Comparison of ENCODE assay signal across 1 cellular context in the genomic region with DNA sequence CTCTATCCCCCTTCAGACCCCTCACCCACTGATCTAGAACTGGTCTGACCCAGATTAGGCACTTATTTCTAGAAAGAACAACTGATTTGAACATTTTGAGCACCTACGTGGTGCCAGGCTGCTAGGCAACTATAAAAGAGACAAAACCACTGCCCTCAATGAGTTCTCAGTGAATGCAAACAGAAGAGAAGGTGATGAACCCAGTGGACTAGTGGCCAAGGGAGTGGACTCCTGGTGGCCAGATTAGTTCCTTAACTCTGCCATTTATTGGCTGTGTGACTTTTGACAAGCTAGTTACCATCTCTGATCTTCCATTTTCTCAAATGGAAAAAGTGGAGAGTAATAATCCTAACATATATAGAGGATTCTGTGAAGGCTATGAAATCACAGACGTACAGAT.
TF ChIP-seq lines count a peak whose summit lies in the region.

No MANE protein-coding gene starts in this region.

TF ChIP-seq in H1, 55 proteins besides CTCF, POLR2A, EP300 and RAD21 (continued from another document):
- TF ChIP-seq SIN3A (conservative IDR thresholded peaks at IDR 0.05 in 1 of 2, IDR thresholded peaks at IDR 0.05 in 1 of 2; ENCODE audit: low read depth in 1 of 2, low read length in 2 of 2) (no peak), TCF12 (IDR thresholded peaks at IDR 0.05; ENCODE audit: low read depth, low read length) (no peak), SP2 (IDR thresholded peaks at IDR 0.05; ENCODE audit: low read length) (no peak), EZH2 (IDR thresholded peaks at IDR 0.05; ENCODE audit: low read depth, low read length, severe bottlenecking) (no peak), BRCA1 (IDR thresholded peaks at IDR 0.05; ENCODE audit: low read depth, low read length) (no peak), SUZ12 (IDR thresholded peaks at IDR 0.05; ENCODE audit: low read length) (no peak)
- TF ChIP-seq, protein P1, sequence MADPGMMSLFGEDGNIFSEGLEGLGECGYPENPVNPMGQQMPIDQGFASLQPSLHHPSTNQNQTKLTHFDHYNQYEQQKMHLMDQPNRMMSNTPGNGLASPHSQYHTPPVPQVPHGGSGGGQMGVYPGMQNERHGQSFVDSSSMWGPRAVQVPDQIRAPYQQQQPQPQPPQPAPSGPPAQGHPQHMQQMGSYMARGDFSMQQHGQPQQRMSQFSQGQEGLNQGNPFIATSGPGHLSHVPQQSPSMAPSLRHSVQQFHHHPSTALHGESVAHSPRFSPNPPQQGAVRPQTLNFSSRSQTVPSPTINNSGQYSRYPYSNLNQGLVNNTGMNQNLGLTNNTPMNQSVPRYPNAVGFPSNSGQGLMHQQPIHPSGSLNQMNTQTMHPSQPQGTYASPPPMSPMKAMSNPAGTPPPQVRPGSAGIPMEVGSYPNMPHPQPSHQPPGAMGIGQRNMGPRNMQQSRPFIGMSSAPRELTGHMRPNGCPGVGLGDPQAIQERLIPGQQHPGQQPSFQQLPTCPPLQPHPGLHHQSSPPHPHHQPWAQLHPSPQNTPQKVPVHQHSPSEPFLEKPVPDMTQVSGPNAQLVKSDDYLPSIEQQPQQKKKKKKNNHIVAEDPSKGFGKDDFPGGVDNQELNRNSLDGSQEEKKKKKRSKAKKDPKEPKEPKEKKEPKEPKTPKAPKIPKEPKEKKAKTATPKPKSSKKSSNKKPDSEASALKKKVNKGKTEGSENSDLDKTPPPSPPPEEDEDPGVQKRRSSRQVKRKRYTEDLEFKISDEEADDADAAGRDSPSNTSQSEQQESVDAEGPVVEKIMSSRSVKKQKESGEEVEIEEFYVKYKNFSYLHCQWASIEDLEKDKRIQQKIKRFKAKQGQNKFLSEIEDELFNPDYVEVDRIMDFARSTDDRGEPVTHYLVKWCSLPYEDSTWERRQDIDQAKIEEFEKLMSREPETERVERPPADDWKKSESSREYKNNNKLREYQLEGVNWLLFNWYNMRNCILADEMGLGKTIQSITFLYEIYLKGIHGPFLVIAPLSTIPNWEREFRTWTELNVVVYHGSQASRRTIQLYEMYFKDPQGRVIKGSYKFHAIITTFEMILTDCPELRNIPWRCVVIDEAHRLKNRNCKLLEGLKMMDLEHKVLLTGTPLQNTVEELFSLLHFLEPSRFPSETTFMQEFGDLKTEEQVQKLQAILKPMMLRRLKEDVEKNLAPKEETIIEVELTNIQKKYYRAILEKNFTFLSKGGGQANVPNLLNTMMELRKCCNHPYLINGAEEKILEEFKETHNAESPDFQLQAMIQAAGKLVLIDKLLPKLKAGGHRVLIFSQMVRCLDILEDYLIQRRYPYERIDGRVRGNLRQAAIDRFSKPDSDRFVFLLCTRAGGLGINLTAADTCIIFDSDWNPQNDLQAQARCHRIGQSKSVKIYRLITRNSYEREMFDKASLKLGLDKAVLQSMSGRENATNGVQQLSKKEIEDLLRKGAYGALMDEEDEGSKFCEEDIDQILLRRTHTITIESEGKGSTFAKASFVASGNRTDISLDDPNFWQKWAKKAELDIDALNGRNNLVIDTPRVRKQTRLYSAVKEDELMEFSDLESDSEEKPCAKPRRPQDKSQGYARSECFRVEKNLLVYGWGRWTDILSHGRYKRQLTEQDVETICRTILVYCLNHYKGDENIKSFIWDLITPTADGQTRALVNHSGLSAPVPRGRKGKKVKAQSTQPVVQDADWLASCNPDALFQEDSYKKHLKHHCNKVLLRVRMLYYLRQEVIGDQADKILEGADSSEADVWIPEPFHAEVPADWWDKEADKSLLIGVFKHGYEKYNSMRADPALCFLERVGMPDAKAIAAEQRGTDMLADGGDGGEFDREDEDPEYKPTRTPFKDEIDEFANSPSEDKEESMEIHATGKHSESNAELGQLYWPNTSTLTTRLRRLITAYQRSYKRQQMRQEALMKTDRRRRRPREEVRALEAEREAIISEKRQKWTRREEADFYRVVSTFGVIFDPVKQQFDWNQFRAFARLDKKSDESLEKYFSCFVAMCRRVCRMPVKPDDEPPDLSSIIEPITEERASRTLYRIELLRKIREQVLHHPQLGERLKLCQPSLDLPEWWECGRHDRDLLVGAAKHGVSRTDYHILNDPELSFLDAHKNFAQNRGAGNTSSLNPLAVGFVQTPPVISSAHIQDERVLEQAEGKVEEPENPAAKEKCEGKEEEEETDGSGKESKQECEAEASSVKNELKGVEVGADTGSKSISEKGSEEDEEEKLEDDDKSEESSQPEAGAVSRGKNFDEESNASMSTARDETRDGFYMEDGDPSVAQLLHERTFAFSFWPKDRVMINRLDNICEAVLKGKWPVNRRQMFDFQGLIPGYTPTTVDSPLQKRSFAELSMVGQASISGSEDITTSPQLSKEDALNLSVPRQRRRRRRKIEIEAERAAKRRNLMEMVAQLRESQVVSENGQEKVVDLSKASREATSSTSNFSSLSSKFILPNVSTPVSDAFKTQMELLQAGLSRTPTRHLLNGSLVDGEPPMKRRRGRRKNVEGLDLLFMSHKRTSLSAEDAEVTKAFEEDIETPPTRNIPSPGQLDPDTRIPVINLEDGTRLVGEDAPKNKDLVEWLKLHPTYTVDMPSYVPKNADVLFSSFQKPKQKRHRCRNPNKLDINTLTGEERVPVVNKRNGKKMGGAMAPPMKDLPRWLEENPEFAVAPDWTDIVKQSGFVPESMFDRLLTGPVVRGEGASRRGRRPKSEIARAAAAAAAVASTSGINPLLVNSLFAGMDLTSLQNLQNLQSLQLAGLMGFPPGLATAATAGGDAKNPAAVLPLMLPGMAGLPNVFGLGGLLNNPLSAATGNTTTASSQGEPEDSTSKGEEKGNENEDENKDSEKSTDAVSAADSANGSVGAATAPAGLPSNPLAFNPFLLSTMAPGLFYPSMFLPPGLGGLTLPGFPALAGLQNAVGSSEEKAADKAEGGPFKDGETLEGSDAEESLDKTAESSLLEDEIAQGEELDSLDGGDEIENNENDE (IDR thresholded peaks at IDR 0.05; ENCODE audit: insufficient replicate concordance, low read length) = no peak
- TF ChIP-seq, protein P2, sequence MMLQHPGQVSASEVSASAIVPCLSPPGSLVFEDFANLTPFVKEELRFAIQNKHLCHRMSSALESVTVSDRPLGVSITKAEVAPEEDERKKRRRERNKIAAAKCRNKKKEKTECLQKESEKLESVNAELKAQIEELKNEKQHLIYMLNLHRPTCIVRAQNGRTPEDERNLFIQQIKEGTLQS (IDR thresholded peaks at IDR 0.05; ENCODE audit: insufficient read depth, low read depth, low read length) = no peak
